Comparison of ENCODE assay signal across 8 cellular contexts in genomic region chr6:52577022-52577777, GRCh38. TPM values are rescaled to one million over a fixed set of nuclear protein-coding genes. Genes with fewer than 3 reads are reported as not detected.
DNase-seq lines count a peak whose midpoint lies in the region; ATAC-seq and TF ChIP-seq lines count a peak whose summit lies in the region.

Gene TRAM2, minus strand, starts transcription at chr6:52577060. Its CDS starts 145 bp downstream, at chr6:52576915.

- DNase-seq in AG04450 (ENCODE audit: low read depth, low spot score) (no peak), NCI-H460 (ENCODE audit: extremely low read depth, low read depth) (peak; percentile 69), dermis microvascular lymphatic vessel endothelial cell (ENCODE audit: low read depth in 2 of 2) (peak in 1 of 2 donors; percentile 81), right lobe of liver (peak; percentile 89 to 91 (median 90))
- peak; percentile 79 for DNase-seq in activated CD4-positive, alpha-beta T cell treated with anti-CD3 and anti-CD28 coated beads, Interleukin-2, amount 50 U/mL, for 1 hour
- DNase-seq in stimulated activated CD4-positive, alpha-beta T cell treated with anti-CD3 and anti-CD28 coated beads, Interleukin-4, amount 100 ng/mL, for 4 hours, result peak; percentile 76 to 80

- intact Hi-C loops in right lobe of liver (cut with DNase I), result no loop called here

- H3K9me3 ChIP-seq in AG04450 (ENCODE audit: control insufficient read depth, insufficient read depth, low read length), result no peaks in the 10 kb centered on the region; the same call in 1 of the 2 replicates
- no peaks in the 10 kb centered on the region for H3K9me3 ChIP-seq in right lobe of liver

- peak; percentile 38 for ATAC-seq in GM18861 (IDR thresholded peaks at IDR 0.05; ENCODE audit: unreplicated experiment)
- peak; percentile 52 for ATAC-seq in HG03066 (IDR thresholded peaks at IDR 0.05; ENCODE audit: low read depth, unreplicated experiment)
- peak; percentile 84 to 93 (median 88) for ATAC-seq in right lobe of liver

- H3K4me1 ChIP-seq in right lobe of liver, result peaks cover 0 to 17% (median 3%) of the 10 kb centered on the region in 4 donors

- WGBS in right lobe of liver (ENCODE audit: insufficient coverage, low coverage, low lambda C conversion rate, missing lambda C conversion rate), result under 1% methylated on average over 27 of the region's 84 CpGs

- H3K27me3 ChIP-seq in AG04450 (ENCODE audit: control insufficient read depth, insufficient read depth, low read length) (no peaks in the 10 kb centered on the region), right lobe of liver (no peaks in the 10 kb centered on the region)

- POLR2A ChIA-PET in AG04450 (lab: Yijun Ruan, JAX), result interaction anchor here (0.8 to 2.5 kb wide), 9 partner anchors 10 to 157 kb away, joined by 3 to 27 read pairs (median 5); partner anchors contain the start of gene EFHC1

- H3K27ac ChIP-seq in AG04450 (ENCODE audit: low read depth, low read length), result peak within 1 kb of the TSS; percentile 89
- peak within 1 kb of the TSS; percentile 97 to 98 (median 97) for H3K27ac ChIP-seq in right lobe of liver

- H3K4me3 ChIP-seq in AG04450 (ENCODE audit: low read depth, low read length), result peak within 1 kb of the TSS; percentile 94
- peak within 1 kb of the TSS; percentile 77 to 90 (median 86) for H3K4me3 ChIP-seq in right lobe of liver

- TF ChIP-seq CTCF in AG04450 (IDR thresholded peaks at IDR 0.05; ENCODE audit: low read depth, low read length), result no peak
- TF ChIP-seq CTCF in right lobe of liver (IDR thresholded peaks at IDR 0.05), result peak in 2 of 4 donors; percentile 13 to 20

- peak; percentile 89 for TF ChIP-seq POLR2A in right lobe of liver (IDR thresholded peaks at IDR 0.05)

- no peaks in the 10 kb centered on the region for H3K36me3 ChIP-seq in right lobe of liver

- CTCF ChIA-PET in AG04450 (lab: Charles Lee), result interaction anchor here (0.6 to 4.0 kb wide), 15 partner anchors 10 to 314 kb away, joined by 3 to 31 read pairs (median 7); no protein-coding TSS in a partner anchor

RNA-seq across cellular contexts. Expression of gene TRAM2, which starts in this region (rescaled TPM):
- polyA plus RNA-seq in AG04450 (2011; rRNA removed), result 134 and 152 TPM in 2 replicates
- polyA minus RNA-seq in AG04450 (2011; rRNA and poly(A)+ RNA removed), result 164 and 174 TPM in 2 replicates
- total RNA-seq in NCI-H460 (2014; rRNA removed; shearing (Covaris generic)), result 12.1 and 13.1 TPM in 2 replicates
- polyA plus RNA-seq in NCI-H460 (2014; cell fraction: nucleus; rRNA removed), result 12.7 and 13.6 TPM in 2 replicates
- total RNA-seq in dermis microvascular lymphatic vessel endothelial cell (12.6 and 13.5 TPM in 2 replicates), right lobe of liver (10 to 100 TPM; 16.1 to 24.8 (median 17.8) TPM)

Comparison
In these comparisons a context has a peak if more than half of its experiments do, and no peak if none do; other contexts are left out.
1. ATAC-seq: peak in every context shown above with its lines; median percentile 88 in right lobe of liver; 52 in HG03066; 38 in GM18861.